Comparison of ENCODE assay signal across 9 cellular contexts in genomic region chr10:42753126-42753506, GRCh38. TPM values are rescaled to one million over a fixed set of nuclear protein-coding genes. Genes with fewer than 3 reads are reported as not detected.
DNase-seq lines count a peak whose midpoint lies in the region; ATAC-seq, FAIRE-seq and TF ChIP-seq lines count a peak whose summit lies in the region.
"Had no signal": no experiment of that assay in that cellular context is flagged by ENCODE, and none has a peak within 500 bp of the region (broad histone marks: within the 10 kb centered on the region; RNA-seq: fewer than 3 reads in every experiment).

No MANE protein-coding gene starts in this region.

- TF ChIP-seq RAD21 in H1 (IDR thresholded peaks at IDR 0.05 in 1 of 2, conservative IDR thresholded peaks at IDR 0.05 in 1 of 2; ENCODE audit: low read depth in 2 of 2, low read length in 2 of 2) = peak; percentile 66 to 75

- no peak overlapping the region for H4K91ac ChIP-seq in H1 (replicated peaks; ENCODE audit: insufficient read length, low read length)

- H3K9me3 ChIP-seq in A673 (ENCODE audit: low read depth, low read length, poor library complexity, severe bottlenecking) (no peaks in the 10 kb centered on the region), H1 (ENCODE audit: insufficient read depth in 2 of 2, low read depth in 1 of 2, low read length in 1 of 2) (no peaks in the 10 kb centered on the region; a peak in 1 of 4 replicates)

- WGBS in H1 (ENCODE audit: extremely low coverage in 1 of 2, insufficient coverage in 1 of 2, insufficient read length in 1 of 2, insufficient replicate concordance in 2 of 2, low coverage in 1 of 2, low lambda C conversion rate in 2 of 2, missing lambda C conversion rate in 1 of 2), 2 experiments = 2% methylated on average over 15 of the region's 28 CpGs; no CpG with 5 or more reads in 1 of the 2 experiments

- H3K4me1 ChIP-seq in A673 (ENCODE audit: insufficient read depth, low read length, poor library complexity, severe bottlenecking) (peaks cover 13% of the 10 kb centered on the region), H1 (replicated peaks in 1 of 4; ENCODE audit: control insufficient read depth in 3 of 4, insufficient read depth in 4 of 4, low read length in 3 of 4) (peaks cover 0 to 14% (median 2%) of the 10 kb centered on the region in 4 experiments; a peak in 4 of 7 replicates)

- peak overlapping the region; percentile 74 for H3K4me3 Mint-ChIP-seq in activated CD8-positive, alpha-beta T cell treated with anti-CD3 and anti-CD28 coated beads, Interleukin-2, amount 10 ng/mL, durations not matched to agents 7 days and 5 days

- peaks cover 16% of the 10 kb centered on the region; the same call in 1 of the 2 replicates for H3K23me2 ChIP-seq in H1 (ENCODE audit: low read depth, low read length)

- peak; percentile 85 for TF ChIP-seq CTCF in A673 (conservative IDR thresholded peaks at IDR 0.05; ENCODE audit: low read depth, low read length)
- TF ChIP-seq CTCF in H1 (IDR thresholded peaks at IDR 0.05; ENCODE audit: control extremely low read depth in 1 of 3, insufficient read depth in 1 of 3, low read depth in 1 of 3, low read length in 3 of 3) = peak; percentile 80 to 88 (median 84)

- BruUV-seq in A673 (replicated peaks; lab: Mats Ljungman, UMichigan) = no TSS peak

- H2BK15ac ChIP-seq in H1 (ENCODE audit: low read length) = no peak overlapping the region

- no peak overlapping the region for H3K9ac ChIP-seq in H1 (replicated peaks in 1 of 4; ENCODE audit: extremely low read depth in 1 of 4, low read depth in 3 of 4, low read length in 3 of 4)

- peak overlapping the region; percentile 34; the same call in 1 of the 2 replicates for H2AFZ ChIP-seq in H1 (ENCODE audit: low read length)

- no peak for TF ChIP-seq POLR2A in H1 (IDR thresholded peaks at IDR 0.05; ENCODE audit: control extremely low read depth in 1 of 2, low read depth in 2 of 2, low read length in 2 of 2)

- CTCF ChIA-PET in A673 (lab: Charles Lee) (interaction anchor here (0.6 to 1.0 kb wide), 5 partner anchors 23 to 417 kb away, joined by 3 to 4 read pairs (median 3); no protein-coding TSS in a partner anchor), H1 (lab: Charles Lee; ENCODE audit: partially characterized antibody) (interaction anchor here (0.9 to 1.8 kb wide), 11 partner anchors 9 to 341 kb away, joined by 3 to 10 read pairs (median 5); no protein-coding TSS in a partner anchor)
- CTCF ChIA-PET in activated CD8-positive, alpha-beta T cell treated with anti-CD3 and anti-CD28 coated beads, Interleukin-2, amount 10 ng/mL, durations not matched to agents 7 days and 5 days (lab: Charles Lee) = interaction anchor here (0.9 to 2.7 kb wide), 6 partner anchors 9 to 352 kb away, joined by 3 to 12 read pairs (median 4); partner anchors contain the start of gene BMS1

- no peak for FAIRE-seq in H1 (lab: Jason Lieb, UNC)
- FAIRE-seq: GM18507 had no signal

- H3K79me2 ChIP-seq in H1 (ENCODE audit: control insufficient read depth in 1 of 2, insufficient read depth in 2 of 2, low read length in 2 of 2) = no peaks in the 10 kb centered on the region

- peaks cover 11% of the 10 kb centered on the region for H3K4me1 Mint-ChIP-seq in activated CD8-positive, alpha-beta T cell treated with anti-CD3 and anti-CD28 coated beads, Interleukin-2, amount 10 ng/mL, durations not matched to agents 7 days and 5 days (ENCODE audit: low read depth)

- H2BK5ac ChIP-seq in H1 (ENCODE audit: low read depth, low read length) = no peak overlapping the region

- H3K23ac ChIP-seq in H1 (ENCODE audit: insufficient read length) = no peak overlapping the region

- H3K4ac ChIP-seq in H1 (replicated peaks; ENCODE audit: insufficient read length, low read depth, low read length) = no peak overlapping the region

- no peak overlapping the region for H3K56ac ChIP-seq in H1 (replicated peaks; ENCODE audit: insufficient read length, low read depth, low read length)

- H3K14ac ChIP-seq in H1 (ENCODE audit: insufficient read length) = no peak overlapping the region

- H3K27me3 ChIP-seq in A673 (replicated peaks; ENCODE audit: insufficient read depth, low read depth, low read length, poor library complexity) (peaks cover 39% of the 10 kb centered on the region), H1 (replicated peaks in 1 of 4; ENCODE audit: control insufficient read depth in 3 of 4, extremely low read depth in 1 of 4, insufficient read depth in 3 of 4, low read length in 3 of 4) (peaks cover 28 to 54% (median 49%) of the 10 kb centered on the region in 4 experiments)

- H3K4me2 ChIP-seq in H1 (ENCODE audit: insufficient read depth in 1 of 2, low read depth in 2 of 2, low read length in 2 of 2) = peak overlapping the region; percentile 79 to 98

- H3K27me3 Mint-ChIP-seq in activated CD8-positive, alpha-beta T cell treated with anti-CD3 and anti-CD28 coated beads, Interleukin-2, amount 10 ng/mL, durations not matched to agents 7 days and 5 days (ENCODE audit: low read depth) = peaks cover 42% of the 10 kb centered on the region

- DNase-seq in A673 (ENCODE audit: low spot score) = peak; percentile 85
- DNase-seq in NCI-H146 (lab: John Stamatoyannopoulos, UW) = peak; percentile 70
- peak; percentile 67 for DNase-seq in activated CD8-positive, alpha-beta T cell treated with anti-CD3 and anti-CD28 coated beads, Interleukin-2, amount 10 ng/mL, durations not matched to agents 7 days and 5 days
- DNase-seq in H1 (ENCODE audit: low read depth in 1 of 2, low spot score in 2 of 2) = peak; percentile 47 to 96
- peak; percentile 61 for DNase-seq in medulla oblongata (ENCODE audit: extremely low spot score)
- peak; percentile 47 to 78 (median 65) for DNase-seq in stimulated activated CD4-positive, alpha-beta T cell treated with anti-CD3 and anti-CD28 coated beads, TNF-alpha, amount 100 ng/mL, for 24 hours (ENCODE audit: low read depth in 3 of 3)

- no peak for TF ChIP-seq EP300 in H1 (IDR thresholded peaks at IDR 0.05; ENCODE audit: borderline replicate concordance in 1 of 2, low read depth in 2 of 2, low read length in 2 of 2)

- H3K79me1 ChIP-seq in H1 (ENCODE audit: low read depth, low read length) = no peaks in the 10 kb centered on the region

- H3K36me3 Mint-ChIP-seq in activated CD8-positive, alpha-beta T cell treated with anti-CD3 and anti-CD28 coated beads, Interleukin-2, amount 10 ng/mL, durations not matched to agents 7 days and 5 days (ENCODE audit: low read depth) = no peaks in the 10 kb centered on the region

- H2BK120ac ChIP-seq in H1 (replicated peaks; ENCODE audit: low read depth, low read length) = no peak overlapping the region

- peaks cover 4 to 5% of the 10 kb centered on the region in 2 experiments for H4K20me1 ChIP-seq in H1 (replicated peaks in 1 of 2; ENCODE audit: control insufficient read depth in 1 of 2, insufficient read depth in 2 of 2, low read length in 2 of 2)

- H3K36me3 ChIP-seq in A673 (ENCODE audit: insufficient read depth, low read length, poor library complexity, severe bottlenecking) (no peaks in the 10 kb centered on the region), H1 (ENCODE audit: control insufficient read depth in 2 of 4, insufficient read depth in 4 of 4, low read length in 3 of 4) (no peaks in the 10 kb centered on the region)

- peak; percentile 82 for ATAC-seq in GM18868 (IDR thresholded peaks at IDR 0.05; ENCODE audit: unreplicated experiment)
- peak; percentile 76 for ATAC-seq in activated CD8-positive, alpha-beta T cell treated with anti-CD3 and anti-CD28 coated beads, Interleukin-2, amount 10 ng/mL, durations not matched to agents 7 days and 5 days
- no peak for ATAC-seq in HG02973 (IDR thresholded peaks at IDR 0.05; ENCODE audit: unreplicated experiment)

- H3K18ac ChIP-seq in H1 (ENCODE audit: extremely low read depth, low read length) = no peak overlapping the region

- no peak overlapping the region for H2BK12ac ChIP-seq in H1 (ENCODE audit: low read depth, low read length)

- H4K8ac ChIP-seq in H1 (ENCODE audit: extremely low read depth, insufficient read depth, low read length) = no peak overlapping the region

- no peak overlapping the region for H2AK5ac ChIP-seq in H1 (ENCODE audit: low read depth, low read length)

- H3K4me3 ChIP-seq in A673 (ENCODE audit: low read depth, low read length, poor library complexity, severe bottlenecking) (peak overlapping the region; percentile 45), H1 (ENCODE audit: extremely low read depth in 1 of 4, insufficient read depth in 2 of 4, low read depth in 3 of 4, low read length in 4 of 4) (peak overlapping the region; percentile 60 to 75 (median 62); a peak in 7 of 8 replicates)

- H4K5ac ChIP-seq in H1 (ENCODE audit: insufficient read length, low read depth, low read length) = no peak overlapping the region

- intact Hi-C loops in A673 (cut with micrococcal nuclease; ENCODE audit: unreplicated experiment) = loop anchor here (2.0 to 5.0 kb wide), 2 partner anchors 339 to 352 kb away; no protein-coding TSS in a partner anchor

- no peaks in the 10 kb centered on the region for H3K9me3 Mint-ChIP-seq in activated CD8-positive, alpha-beta T cell treated with anti-CD3 and anti-CD28 coated beads, Interleukin-2, amount 10 ng/mL, durations not matched to agents 7 days and 5 days (ENCODE audit: insufficient read depth)

- H3K27ac ChIP-seq in A673 (ENCODE audit: low read depth, low read length, poor library complexity, severe bottlenecking) = no peak overlapping the region
- H3K27ac ChIP-seq in H1 (ENCODE audit: low read depth, low read length) = no peak overlapping the region

- POLR2A ChIA-PET in A673 (lab: Charles Lee; ENCODE audit: low non-redundant PET) = no interaction called here
- POLR2A ChIA-PET in activated CD8-positive, alpha-beta T cell treated with anti-CD3 and anti-CD28 coated beads, Interleukin-2, amount 10 ng/mL, durations not matched to agents 7 days and 5 days (lab: Charles Lee) = interaction anchor here (0.5 kb wide), 1 partner anchor 179 kb away, joined by 3 read pairs; no protein-coding TSS in a partner anchor
- POLR2A ChIA-PET in H1 (lab: Charles Lee; ENCODE audit: partially characterized antibody) = interaction anchor here (1.0 to 1.9 kb wide), 3 partner anchors 30 to 116 kb away, joined by 3 to 4 read pairs (median 4); partner anchors contain the start of genes BMS1 and ZNF33B

- no peak overlapping the region for H2BK20ac ChIP-seq in H1 (ENCODE audit: low read length)

- H3K27ac Mint-ChIP-seq in activated CD8-positive, alpha-beta T cell treated with anti-CD3 and anti-CD28 coated beads, Interleukin-2, amount 10 ng/mL, durations not matched to agents 7 days and 5 days = no peak overlapping the region

RNA-seq across cellular contexts. Expression of gene BMS1, which starts 29.5 kb away (rescaled TPM):
- total RNA-seq in A673 (2021) = 33.7 and 35.9 TPM in 2 replicates
- 10 to 100 TPM; 17.5 to 18.1 TPM for total RNA-seq in activated CD8-positive, alpha-beta T cell treated with anti-CD3 and anti-CD28 coated beads, Interleukin-2, amount 10 ng/mL, durations not matched to agents 7 days and 5 days
- 34.6 and 35.0 TPM in 2 replicates for total RNA-seq in H1 (2021; fragmentation: NEBNext Ultra II Directional; extraction: Animal tissue kit (Norgen Biotek cat#: 25700))
- polyA plus RNA-seq in H1 (2011; rRNA removed) = 3.7 and 3.8 TPM in 2 replicates
- polyA plus RNA-seq in H1 (2011; cell fraction: cytosol; rRNA removed) = 8.9 TPM
- 4.3 TPM for polyA plus RNA-seq in H1 (2011; cell fraction: nucleus; rRNA removed)
- polyA plus RNA-seq in H1 (2012, experiment 1 of 2) = 27.0 to 38.8 TPM (median 30.4 TPM) in 4 replicates
- polyA plus RNA-seq in H1 (2012, experiment 2 of 2) = 1.9 TPM
- 19.3 TPM for polyA plus RNA-seq in H1 (2013, experiment 1 of 2)
- 18.9 TPM for polyA plus RNA-seq in H1 (2013, experiment 2 of 2)
- 9.8 and 11.1 TPM in 2 replicates for polyA minus RNA-seq in H1 (2011; rRNA and poly(A)+ RNA removed)
- 11.5 TPM for polyA minus RNA-seq in H1 (2011; cell fraction: cytosol; rRNA and poly(A)+ RNA removed)
- 8.8 TPM for polyA minus RNA-seq in H1 (2011; cell fraction: nucleus; rRNA and poly(A)+ RNA removed)
